1 cellular context compared by ENCODE assay signal in genomic region chr3:55735976-55736375, GRCh38.
A peak's percentile ranks its signal among the peaks of the same experiment; 100 is the strongest.
TF ChIP-seq lines count a peak whose summit lies in the region.

No MANE protein-coding gene starts in this region.

TF ChIP-seq in HepG2, 621 proteins besides CTCF, POLR2A, EP300 and RAD21:
- TF ChIP-seq FUBP1 (CRISPR knock-in tag; IDR thresholded peaks at IDR 0.05; ENCODE audit: borderline replicate concordance) (no peak), CEBPB (IDR thresholded peaks at IDR 0.05; ENCODE audit: borderline replicate concordance, low read depth, low read length) (peak; percentile 42; the same call in 1 of the 2 replicates)
